8 cellular contexts compared by ENCODE assay signal in genomic region chr2:54556659-54557121, GRCh38.
A peak's percentile ranks its signal among the peaks of the same experiment; 100 is the strongest.
DNase-seq lines count a peak whose midpoint lies in the region; ATAC-seq and TF ChIP-seq lines count a peak whose summit lies in the region.

No MANE protein-coding gene starts in this region.

- H3K4me1 ChIP-seq in A673 (ENCODE audit: insufficient read depth, low read length, poor library complexity, severe bottlenecking) (peaks cover 17% of the 10 kb centered on the region), HUES48 (ENCODE audit: control insufficient read depth, insufficient read depth, low read length) (peaks cover 19% of the 10 kb centered on the region), breast epithelium (peaks cover 8% of the 10 kb centered on the region in 2 donors), mucosa of rectum (ENCODE audit: control insufficient read depth in 2 of 2, insufficient read depth in 2 of 2, low read length in 2 of 2) (peaks cover 40 to 42% of the 10 kb centered on the region in 2 donors)

- CTCF ChIA-PET in A673 (lab: Charles Lee), result no interaction called here

- H3K27me3 ChIP-seq in A673 (replicated peaks; ENCODE audit: insufficient read depth, low read depth, low read length, poor library complexity) (no peaks in the 10 kb centered on the region), HUES48 (ENCODE audit: control insufficient read depth, insufficient read depth, low read length) (no peaks in the 10 kb centered on the region), breast epithelium (no peaks in the 10 kb centered on the region), mucosa of rectum (ENCODE audit: control insufficient read depth in 2 of 2, insufficient read depth in 2 of 2, low read length in 2 of 2) (no peaks in the 10 kb centered on the region)

- no peak for ATAC-seq in GM18907 (IDR thresholded peaks at IDR 0.05; ENCODE audit: unreplicated experiment)

- intact Hi-C loops in A673 (cut with micrococcal nuclease; ENCODE audit: unreplicated experiment) (loop anchor here (5.0 kb wide), 1 partner anchor 81 kb away; no protein-coding TSS in a partner anchor), breast epithelium (cut with DNase I; ENCODE audit: low total_unique reads) (no loop called here)

- H3K27ac ChIP-seq in A673 (ENCODE audit: low read depth, low read length, poor library complexity, severe bottlenecking) (no peak overlapping the region), HUES48 (ENCODE audit: low read depth, low read length) (no peak overlapping the region), breast epithelium (peak overlapping the region; percentile 97), mucosa of rectum (ENCODE audit: low read depth in 2 of 2, low read length in 2 of 2) (peak overlapping the region; percentile 91 to 96)

- TF ChIP-seq CTCF in A673 (conservative IDR thresholded peaks at IDR 0.05; ENCODE audit: low read depth, low read length) (no peak), breast epithelium (IDR thresholded peaks at IDR 0.05) (no peak)

- TF ChIP-seq POLR2A in breast epithelium (IDR thresholded peaks at IDR 0.05), result no peak

- DNase-seq in A673 (ENCODE audit: low spot score) (no peak), breast epithelium (ENCODE audit: low spot score in 2 of 2) (no peak), iPS-NIHi11 (ENCODE audit: low spot score) (no peak), D341Med (ENCODE audit: low spot score) (no peak), NCI-H1417 treated with DMSO at 0.1 percent for 48 hours (lab: John Stamatoyannopoulos, UW) (no peak)

- POLR2A ChIA-PET in A673 (lab: Charles Lee; ENCODE audit: low non-redundant PET), result no interaction called here

- H3K36me3 ChIP-seq in A673 (ENCODE audit: insufficient read depth, low read length, poor library complexity, severe bottlenecking) (no peaks in the 10 kb centered on the region), HUES48 (ENCODE audit: control insufficient read depth, insufficient read depth, low read length) (no peaks in the 10 kb centered on the region), breast epithelium (no peaks in the 10 kb centered on the region), mucosa of rectum (ENCODE audit: control insufficient read depth in 2 of 2, insufficient read depth in 2 of 2, low read length in 2 of 2) (no peaks in the 10 kb centered on the region)

- TSS peak; percentile 59 for BruUV-seq in A673 (replicated peaks; lab: Mats Ljungman, UMichigan)

- H3K9ac ChIP-seq in HUES48 (ENCODE audit: low read depth, low read length) (no peak overlapping the region), mucosa of rectum (ENCODE audit: low read depth in 1 of 2, low read length in 2 of 2) (peak overlapping the region in 1 of 2 donors; percentile 97)

- H3K9me3 ChIP-seq in A673 (ENCODE audit: low read depth, low read length, poor library complexity, severe bottlenecking) (no peaks in the 10 kb centered on the region), HUES48 (ENCODE audit: control insufficient read depth, insufficient read depth, low read length) (no peaks in the 10 kb centered on the region), breast epithelium (no peaks in the 10 kb centered on the region), mucosa of rectum (ENCODE audit: control insufficient read depth in 2 of 2, low read length in 2 of 2) (no peaks in the 10 kb centered on the region)

- H3K4me3 ChIP-seq in A673 (ENCODE audit: low read depth, low read length, poor library complexity, severe bottlenecking) (no peak overlapping the region), HUES48 (ENCODE audit: low read depth, low read length) (peak overlapping the region; percentile 100; the same call in 1 of the 2 replicates), breast epithelium (no peak overlapping the region), mucosa of rectum (ENCODE audit: low read length in 2 of 2) (peak overlapping the region in 1 of 2 donors; percentile 99)

Comparison
In these comparisons a context has a peak if more than half of its experiments do, and no peak if none do; other contexts are left out.
1. H3K27ac ChIP-seq: peak in breast epithelium (2 of 2) and mucosa of rectum (2 of 2); none in A673 (single experiment) and HUES48 (single experiment).